In genomic region chr2:9697904-9698303, GRCh38 we compare ENCODE assay signal across 14 cellular contexts.
DNase-seq lines count a peak whose midpoint lies in the region; ATAC-seq and TF ChIP-seq lines count a peak whose summit lies in the region.
"Had no signal": no experiment of that assay in that cellular context is flagged by ENCODE, and none has a peak within 500 bp of the region (broad histone marks: within the 10 kb centered on the region; RNA-seq: fewer than 3 reads in every experiment).

No MANE protein-coding gene starts in this region.

- H3K4me3 ChIP-seq in left lung: no peak overlapping the region
- H3K4me3 ChIP-seq: ascending aorta, left ventricle myocardium inferior, stomach had no signal

- CTCF ChIA-PET in activated CD8-positive, alpha-beta memory T cell treated with anti-CD3 and anti-CD28 coated beads, Interleukin-2, amount 10 ng/mL, durations not matched to agents 7 days and 5 days (lab: Charles Lee): interaction anchor here (1.6 kb wide), 1 partner anchor 16 kb away, joined by 3 read pairs; no protein-coding TSS in a partner anchor

- peaks cover 0 to 5% of the 10 kb centered on the region in 2 donors for H3K4me1 ChIP-seq in left lung

- DNase-seq in activated CD8-positive, alpha-beta memory T cell treated with anti-CD3 and anti-CD28 coated beads, Interleukin-2, amount 10 ng/mL, durations not matched to agents 7 days and 5 days: peak; percentile 63
- DNase-seq in activated CD8-positive, alpha-beta memory T cell treated with anti-CD3 and anti-CD28 coated beads, Interleukin-2, amount 50 U/mL, for 48 hours: no peak
- peak; percentile 24 for DNase-seq in activated naive CD8-positive, alpha-beta T cell treated with anti-CD3 and anti-CD28 coated beads for 36 hours
- peak; percentile 49 for DNase-seq in stimulated activated CD8-positive, alpha-beta memory T cell treated with anti-CD3 and anti-CD28 coated beads, Interleukin-4, amount 100 ng/mL, for 48 hours
- no peak for DNase-seq in erythroblast (lab: John Stamatoyannopoulos, UW)
- no peak for DNase-seq in left lung
- DNase-seq: foreskin melanocyte, HCEC 1CT, left ventricle myocardium inferior, NCI-H1694 treated with DMSO at 0.1 percent for 48 hours, stomach had no signal

- no peaks in the 10 kb centered on the region for H3K27me3 ChIP-seq in left lung
- H3K27me3 ChIP-seq: ascending aorta, stomach had no signal

- no peak overlapping the region for H3K4me3 Mint-ChIP-seq in activated CD8-positive, alpha-beta memory T cell treated with anti-CD3 and anti-CD28 coated beads, Interleukin-2, amount 10 ng/mL, durations not matched to agents 7 days and 5 days
- H3K4me3 Mint-ChIP-seq in activated naive CD8-positive, alpha-beta T cell treated with anti-CD3 and anti-CD28 coated beads for 36 hours: no peak overlapping the region

- H3K4me1 Mint-ChIP-seq in activated CD8-positive, alpha-beta memory T cell treated with anti-CD3 and anti-CD28 coated beads, Interleukin-2, amount 10 ng/mL, durations not matched to agents 7 days and 5 days: peaks cover 43% of the 10 kb centered on the region
- H3K4me1 Mint-ChIP-seq in activated naive CD8-positive, alpha-beta T cell treated with anti-CD3 and anti-CD28 coated beads for 36 hours: peaks cover 28% of the 10 kb centered on the region

- ATAC-seq in activated CD8-positive, alpha-beta memory T cell treated with anti-CD3 and anti-CD28 coated beads, Interleukin-2, amount 10 ng/mL, durations not matched to agents 7 days and 5 days: peak; percentile 41
- ATAC-seq in GM19463 (IDR thresholded peaks at IDR 0.05; ENCODE audit: unreplicated experiment) (peak; percentile 66), left lung (no peak), GM21825 (IDR thresholded peaks at IDR 0.05; ENCODE audit: unreplicated experiment) (no peak)

- TF ChIP-seq CTCF in left lung (IDR thresholded peaks at IDR 0.05): no peak

- no peaks in the 10 kb centered on the region for H3K36me3 ChIP-seq in left lung
- H3K36me3 ChIP-seq: ascending aorta, left ventricle myocardium inferior, stomach had no signal

- intact Hi-C loops in left lung (cut with DNase I): no loop called here

- peaks cover 4% of the 10 kb centered on the region for H3K9me3 Mint-ChIP-seq in activated CD8-positive, alpha-beta memory T cell treated with anti-CD3 and anti-CD28 coated beads, Interleukin-2, amount 10 ng/mL, durations not matched to agents 7 days and 5 days (ENCODE audit: low read depth)
- no peaks in the 10 kb centered on the region for H3K9me3 Mint-ChIP-seq in activated naive CD8-positive, alpha-beta T cell treated with anti-CD3 and anti-CD28 coated beads for 36 hours

- peaks cover 9% of the 10 kb centered on the region for H3K36me3 Mint-ChIP-seq in activated CD8-positive, alpha-beta memory T cell treated with anti-CD3 and anti-CD28 coated beads, Interleukin-2, amount 10 ng/mL, durations not matched to agents 7 days and 5 days
- no peaks in the 10 kb centered on the region for H3K36me3 Mint-ChIP-seq in activated naive CD8-positive, alpha-beta T cell treated with anti-CD3 and anti-CD28 coated beads for 36 hours

- H3K27ac Mint-ChIP-seq in activated CD8-positive, alpha-beta memory T cell treated with anti-CD3 and anti-CD28 coated beads, Interleukin-2, amount 10 ng/mL, durations not matched to agents 7 days and 5 days: peak overlapping the region; percentile 6
- peak overlapping the region; percentile 2 for H3K27ac Mint-ChIP-seq in activated naive CD8-positive, alpha-beta T cell treated with anti-CD3 and anti-CD28 coated beads for 36 hours

- TF ChIP-seq POLR2A in erythroblast (IDR thresholded peaks at IDR 0.05; ENCODE audit: low read length): no peak

- no peaks in the 10 kb centered on the region for H3K27me3 Mint-ChIP-seq in activated CD8-positive, alpha-beta memory T cell treated with anti-CD3 and anti-CD28 coated beads, Interleukin-2, amount 10 ng/mL, durations not matched to agents 7 days and 5 days
- no peaks in the 10 kb centered on the region for H3K27me3 Mint-ChIP-seq in activated naive CD8-positive, alpha-beta T cell treated with anti-CD3 and anti-CD28 coated beads for 36 hours

- no peak overlapping the region for H3K27ac ChIP-seq in left lung
- H3K27ac ChIP-seq: ascending aorta, left ventricle myocardium inferior, stomach had no signal

- no peaks in the 10 kb centered on the region for H3K9me3 ChIP-seq in left lung
- H3K9me3 ChIP-seq: ascending aorta, left ventricle myocardium inferior, stomach had no signal

Comparison
In these comparisons a context has a peak if more than half of its experiments do, and no peak if none do; other contexts are left out.
1. DNase-seq: peak in activated CD8-positive, alpha-beta memory T cell treated with anti-CD3 and anti-CD28 coated beads, Interleukin-2, amount 10 ng/mL, durations not matched to agents 7 days and 5 days (single experiment), activated naive CD8-positive, alpha-beta T cell treated with anti-CD3 and anti-CD28 coated beads for 36 hours (single experiment) and stimulated activated CD8-positive, alpha-beta memory T cell treated with anti-CD3 and anti-CD28 coated beads, Interleukin-4, amount 100 ng/mL, for 48 hours (single experiment); none in activated CD8-positive, alpha-beta memory T cell treated with anti-CD3 and anti-CD28 coated beads, Interleukin-2, amount 50 U/mL, for 48 hours (single experiment), erythroblast (0 of 2) and left lung (0 of 2).
2. ATAC-seq: peak in activated CD8-positive, alpha-beta memory T cell treated with anti-CD3 and anti-CD28 coated beads, Interleukin-2, amount 10 ng/mL, durations not matched to agents 7 days and 5 days (single experiment) and GM19463 (single experiment); none in left lung (single experiment) and GM21825 (single experiment).